Comparison of ENCODE assay signal across 22 cellular contexts in the genomic region with DNA sequence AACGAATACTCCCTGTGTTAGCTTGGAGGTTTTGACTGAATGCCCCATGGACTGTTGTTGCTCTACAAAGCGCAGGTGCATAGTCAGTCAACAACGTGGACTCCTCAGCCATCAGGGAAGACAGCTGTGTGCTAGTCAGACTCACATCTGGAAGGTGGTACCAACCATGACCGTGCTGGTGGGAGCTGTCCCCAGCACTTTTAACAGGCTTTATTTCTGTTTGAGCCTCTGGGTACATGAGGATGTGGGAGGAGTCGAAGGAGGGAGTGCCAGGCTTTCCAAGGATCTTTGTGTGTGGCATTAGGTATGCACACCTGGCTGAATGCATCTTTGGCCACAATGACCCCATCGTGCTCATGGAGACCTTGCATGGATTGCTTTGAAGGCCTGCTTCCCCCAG. TPM values are rescaled to one million over a fixed set of nuclear protein-coding genes. Genes with fewer than 3 reads are reported as not detected.
"Had no signal": no experiment of that assay in that cellular context is flagged by ENCODE, and none has a peak within 500 bp of the region (broad histone marks: within the 10 kb centered on the region; RNA-seq: fewer than 3 reads in every experiment).

No MANE protein-coding gene starts in this region.

- H3K4me3 ChIP-seq: esophagus squamous epithelium, gastroesophageal sphincter, psoas muscle, right lobe of liver, testis, tibial nerve, upper lobe of right lung, vagina had no signal

- H3K36me3 ChIP-seq: esophagus squamous epithelium, gastroesophageal sphincter, right lobe of liver, tibial nerve, upper lobe of right lung, vagina had no signal

- H3K27me3 ChIP-seq: testis, vagina had no signal

- H3K4me1 ChIP-seq: upper lobe of right lung had no signal

- ATAC-seq: effector memory CD8-positive, alpha-beta T cell; gastroesophageal sphincter; left cardiac atrium; naive thymus-derived CD4-positive, alpha-beta T cell; psoas muscle; right lobe of liver; stimulated activated naive B cell treated with anti-CD40 and anti-IgM and Interleukin-4, amounts not matched to agents 10 μg/mL and 1 μg/mL and 100 μg/mL, for 72 hours; stimulated activated naive CD8-positive, alpha-beta T cell treated with anti-CD3 and anti-CD28 coated beads, Interleukin-15, amount 100 ng/mL, for 72 hours; upper lobe of right lung had no signal

- DNase-seq: effector memory CD8-positive, alpha-beta T cell; esophagus squamous epithelium; foreskin fibroblast; glutamatergic neuron; kidney; left cardiac atrium; mesendoderm; naive thymus-derived CD4-positive, alpha-beta T cell; nephron progenitor cell; psoas muscle; retina; right lobe of liver; stimulated activated CD4-positive, alpha-beta T cell treated with anti-CD3 and anti-CD28 coated beads, Interleukin-2, amount 100 ng/mL, for 24 hours; stimulated activated CD4-positive, alpha-beta T cell treated with anti-CD3 and anti-CD28 coated beads, Interleukin-4, amount 100 ng/mL, for 4 hours; stimulated activated naive B cell treated with anti-CD40 and anti-IgM and Interleukin-4, amounts not matched to agents 10 μg/mL and 1 μg/mL and 100 μg/mL, for 72 hours; stimulated activated naive CD8-positive, alpha-beta T cell treated with anti-CD3 and anti-CD28 coated beads, Interleukin-15, amount 100 ng/mL, for 72 hours; testis; upper lobe of right lung had no signal

- H3K9me3 ChIP-seq: esophagus squamous epithelium, gastroesophageal sphincter, psoas muscle, right lobe of liver, testis, tibial nerve, upper lobe of right lung, vagina had no signal

- H3K27ac ChIP-seq: epithelial cell of prostate, esophagus squamous epithelium, gastroesophageal sphincter, psoas muscle, right lobe of liver, testis, tibial nerve, upper lobe of right lung, vagina had no signal

RNA-seq across cellular contexts. Expression of a gene that starts 6.6 kb away (rescaled TPM):
- total RNA-seq: naive thymus-derived CD4-positive, alpha-beta T cell had no signal
